In genomic region chr18:8874872-8875271, GRCh38 we compare ENCODE assay signal across 21 cellular contexts.
"Had no signal": no experiment of that assay in that cellular context is flagged by ENCODE, and none has a peak within 500 bp of the region (broad histone marks: within the 10 kb centered on the region; RNA-seq: fewer than 3 reads in every experiment).

No MANE protein-coding gene starts in this region.

- H3K4me1 ChIP-seq: psoas muscle, suprapubic skin, transverse colon, upper lobe of right lung, uterus had no signal

- H3K27ac ChIP-seq: ovary, psoas muscle, skin epidermis, suprapubic skin, transverse colon, upper lobe of right lung, uterus had no signal

- H3K27me3 ChIP-seq: ovary, transverse colon, upper lobe of right lung, uterus had no signal

- DNase-seq: cortex of kidney; effector memory CD8-positive, alpha-beta T cell; erythroblast; natural killer cell; occipital lobe; ovary; posterior cingulate gyrus; psoas muscle; right cardiac atrium; stimulated activated CD4-positive, alpha-beta T cell treated with anti-CD3 and anti-CD28 coated beads, Interleukin-15, amount 100 ng/mL, for 24 hours; stimulated activated CD4-positive, alpha-beta T cell treated with anti-CD3 and anti-CD28 coated beads, Interleukin-2, amount 100 ng/mL, for 48 hours; stimulated activated naive B cell treated with anti-CD40 and anti-IgM and Interleukin-4, amounts not matched to agents 10 μg/mL and 1 μg/mL and 100 μg/mL, for 72 hours; transverse colon; upper lobe of right lung; uterus had no signal

- ATAC-seq: effector memory CD8-positive, alpha-beta T cell; natural killer cell; psoas muscle; right cardiac atrium; stimulated activated naive B cell treated with anti-CD40 and anti-IgM and Interleukin-4, amounts not matched to agents 10 μg/mL and 1 μg/mL and 100 μg/mL, for 72 hours; upper lobe of right lung had no signal

- FAIRE-seq: endometrium, frontal cortex, keratinocyte had no signal

- H3K4me3 ChIP-seq: lung, ovary, psoas muscle, skin epidermis, suprapubic skin, transverse colon, upper lobe of right lung, uterus had no signal

- H3K36me3 ChIP-seq: ovary, suprapubic skin, transverse colon, upper lobe of right lung, uterus had no signal

- H3K9me3 ChIP-seq: ovary, psoas muscle, suprapubic skin, transverse colon, upper lobe of right lung, uterus had no signal
